In genomic region chr2:1726558-1726957, GRCh38 we compare ENCODE assay signal across 13 cellular contexts. TPM values are rescaled to one million over a fixed set of nuclear protein-coding genes. Genes with fewer than 3 reads are reported as not detected.
"Had no signal": no experiment of that assay in that cellular context is flagged by ENCODE, and none has a peak within 500 bp of the region (broad histone marks: within the 10 kb centered on the region; RNA-seq: fewer than 3 reads in every experiment).

No MANE protein-coding gene starts in this region.

- ATAC-seq: activated naive CD8-positive, alpha-beta T cell treated with anti-CD3 and anti-CD28 coated beads, Interleukin-2, amount 50 U/mL, for 24 hours; left lung; pancreas; T-helper 17 cell had no signal

- H3K27me3 ChIP-seq: left lung, pancreas, thyroid gland, vagina had no signal

- H3K27ac Mint-ChIP-seq: activated CD4-positive, alpha-beta memory T cell treated with anti-CD3 and anti-CD28 coated beads, Interleukin-2, amount 10 ng/mL, durations not matched to agents 7 days and 5 days; activated naive CD8-positive, alpha-beta T cell treated with anti-CD3 and anti-CD28 coated beads, Interleukin-2, amount 50 U/mL, for 24 hours; endodermal cell; neural progenitor cell; T-helper 17 cell had no signal

- H3K4me3 Mint-ChIP-seq: activated CD4-positive, alpha-beta memory T cell treated with anti-CD3 and anti-CD28 coated beads, Interleukin-2, amount 10 ng/mL, durations not matched to agents 7 days and 5 days; activated naive CD8-positive, alpha-beta T cell treated with anti-CD3 and anti-CD28 coated beads, Interleukin-2, amount 50 U/mL, for 24 hours; endodermal cell; neural progenitor cell; T-helper 17 cell had no signal

- H3K9me3 Mint-ChIP-seq: activated CD4-positive, alpha-beta memory T cell treated with anti-CD3 and anti-CD28 coated beads, Interleukin-2, amount 10 ng/mL, durations not matched to agents 7 days and 5 days; activated naive CD8-positive, alpha-beta T cell treated with anti-CD3 and anti-CD28 coated beads, Interleukin-2, amount 50 U/mL, for 24 hours; endodermal cell; neural progenitor cell had no signal

- H2AFZ ChIP-seq: neural progenitor cell had no signal

- H3K9me3 ChIP-seq: left lung, pancreas, thyroid gland, vagina had no signal

- H3K27ac ChIP-seq: neural progenitor cell, pancreas, thyroid gland, vagina had no signal

- H3K4me1 Mint-ChIP-seq: activated CD4-positive, alpha-beta memory T cell treated with anti-CD3 and anti-CD28 coated beads, Interleukin-2, amount 10 ng/mL, durations not matched to agents 7 days and 5 days; activated naive CD8-positive, alpha-beta T cell treated with anti-CD3 and anti-CD28 coated beads, Interleukin-2, amount 50 U/mL, for 24 hours; T-helper 17 cell had no signal

- H3K4me3 ChIP-seq: left lung, neural progenitor cell, pancreas, thyroid gland, vagina had no signal

- H3K27me3 Mint-ChIP-seq: activated CD4-positive, alpha-beta memory T cell treated with anti-CD3 and anti-CD28 coated beads, Interleukin-2, amount 10 ng/mL, durations not matched to agents 7 days and 5 days; activated naive CD8-positive, alpha-beta T cell treated with anti-CD3 and anti-CD28 coated beads, Interleukin-2, amount 50 U/mL, for 24 hours had no signal

- H3K36me3 ChIP-seq: left lung, neural progenitor cell, pancreas, thyroid gland, vagina had no signal

- DNase-seq: activated CD4-positive, alpha-beta memory T cell treated with anti-CD3 and anti-CD28 coated beads, Interleukin-2, amount 10 ng/mL, durations not matched to agents 7 days and 5 days; activated naive CD4-positive, alpha-beta T cell; activated naive CD8-positive, alpha-beta T cell treated with anti-CD3 and anti-CD28 coated beads, Interleukin-2, amount 50 U/mL, for 24 hours; central memory CD4-positive, alpha-beta T cell; left lung; mesendoderm; pancreas; small intestine; T-helper 17 cell; thyroid gland had no signal

RNA-seq across cellular contexts. Expression of gene PXDN, which starts 17.8 kb away (rescaled TPM):
- total RNA-seq: activated CD4-positive, alpha-beta memory T cell treated with anti-CD3 and anti-CD28 coated beads, Interleukin-2, amount 10 ng/mL, durations not matched to agents 7 days and 5 days; T-helper 17 cell had no signal
